1 cellular context compared by ENCODE assay signal in genomic region chr11:134081258-134081657, GRCh38. TPM values are rescaled to one million over a fixed set of nuclear protein-coding genes. Genes with fewer than 3 reads are reported as not detected.
"Had no signal": no experiment of that assay in that cellular context is flagged by ENCODE, and none has a peak within 500 bp of the region (broad histone marks: within the 10 kb centered on the region; RNA-seq: fewer than 3 reads in every experiment).

No MANE protein-coding gene starts in this region.

RNA-seq across cellular contexts. Expression of gene JAM3, which starts 12.4 kb away (rescaled TPM):
- total RNA-seq: HT-29 had no signal
